ENCODE assay signal across 16 cellular contexts in genomic region chr2:229044581-229044980, GRCh38.
DNase-seq lines count a peak whose midpoint lies in the region; ATAC-seq and TF ChIP-seq lines count a peak whose summit lies in the region.
"Had no signal": no experiment of that assay in that cellular context is flagged by ENCODE, and none has a peak within 500 bp of the region (broad histone marks: within the 10 kb centered on the region; RNA-seq: fewer than 3 reads in every experiment).

No MANE protein-coding gene starts in this region.

- DNase-seq in AG08396 (ENCODE audit: low spot score) (peak; percentile 24), HT1080 (ENCODE audit: low read depth) (peak; percentile 42), astrocyte of the hippocampus (ENCODE audit: low read depth, low spot score) (peak; percentile 16), foreskin keratinocyte (peak; percentile 9 to 14)
- no peak for DNase-seq in activated naive CD4-positive, alpha-beta T cell treated with anti-CD3 and anti-CD28 coated beads, Interleukin-2, amount 50 U/mL, for 72 hours (ENCODE audit: low spot score in 2 of 2)
- DNase-seq in activated CD4-positive, alpha-beta T cell treated with anti-CD3 and anti-CD28 coated beads, Interleukin-2, amount 50 U/mL, for 1 hour: no peak
- DNase-seq in stimulated activated naive CD4-positive, alpha-beta T cell treated with Interleukin-2 at 50 U/mL for 16 hours (lab: John Stamatoyannopoulos, UW): no peak
- DNase-seq: AML-193, DND-41, NCI-H187 treated with DMSO at 0.1 percent for 48 hours, NCI-H446 treated with DMSO at 0.1 percent for 48 hours, NCI-H748 treated with DMSO at 0.1 percent for 48 hours, SHP77 had no signal

- no peak overlapping the region for H3K27ac Mint-ChIP-seq in activated naive CD4-positive, alpha-beta T cell treated with anti-CD3 and anti-CD28 coated beads, Interleukin-2, amount 50 U/mL, for 72 hours

- H3K27ac ChIP-seq in foreskin keratinocyte: no peak overlapping the region
- H3K27ac ChIP-seq: KMS-11 had no signal

- no peaks in the 10 kb centered on the region for H3K27me3 ChIP-seq in foreskin keratinocyte

- no peaks in the 10 kb centered on the region for H3K4me1 ChIP-seq in foreskin keratinocyte

- H3K36me3 Mint-ChIP-seq in activated naive CD4-positive, alpha-beta T cell treated with anti-CD3 and anti-CD28 coated beads, Interleukin-2, amount 50 U/mL, for 72 hours: no peaks in the 10 kb centered on the region

- peaks cover 0 to 4% of the 10 kb centered on the region in 2 donors for H3K9me3 Mint-ChIP-seq in activated naive CD4-positive, alpha-beta T cell treated with anti-CD3 and anti-CD28 coated beads, Interleukin-2, amount 50 U/mL, for 72 hours

- ATAC-seq in foreskin keratinocyte (peak; percentile 27), HG03442 (IDR thresholded peaks at IDR 0.05; ENCODE audit: unreplicated experiment) (no peak)
- no peak for ATAC-seq in activated naive CD4-positive, alpha-beta T cell treated with anti-CD3 and anti-CD28 coated beads, Interleukin-2, amount 50 U/mL, for 72 hours
- ATAC-seq: HepG2 had no signal

- no peak for TF ChIP-seq CTCF in foreskin keratinocyte (conservative IDR thresholded peaks at IDR 0.05)

Comparison
In these comparisons a context has a peak if more than half of its experiments do, and no peak if none do; other contexts are left out.
1. DNase-seq: peak in AG08396 (single experiment), HT1080 (single experiment), astrocyte of the hippocampus (single experiment) and foreskin keratinocyte (2 of 2); none in activated naive CD4-positive, alpha-beta T cell treated with anti-CD3 and anti-CD28 coated beads, Interleukin-2, amount 50 U/mL, for 72 hours (0 of 2), activated CD4-positive, alpha-beta T cell treated with anti-CD3 and anti-CD28 coated beads, Interleukin-2, amount 50 U/mL, for 1 hour (single experiment) and stimulated activated naive CD4-positive, alpha-beta T cell treated with Interleukin-2 at 50 U/mL for 16 hours (single experiment).